17 cellular contexts compared by ENCODE assay signal in genomic region chrX:43666301-43666912, GRCh38.
"Had no signal": no experiment of that assay in that cellular context is flagged by ENCODE, and none has a peak within 500 bp of the region (broad histone marks: within the 10 kb centered on the region; RNA-seq: fewer than 3 reads in every experiment).

No MANE protein-coding gene starts in this region.

- H3K27ac ChIP-seq: coronary artery, heart left ventricle, right atrium auricular region, suprapubic skin had no signal

- H3K27ac Mint-ChIP-seq: activated CD4-positive, alpha-beta memory T cell treated with anti-CD3 and anti-CD28 coated beads, Interleukin-2, amount 10 ng/mL, durations not matched to agents 7 days and 5 days; natural killer cell treated with Interleukin-12 subunit alpha and Interleukin-12 subunit beta and Interleukin-15 and Interleukin-18, amount 100 ng/mL, for 72 hours; stimulated activated memory B cell treated with anti-CD40 and anti-IgM and Interleukin-4, amounts not matched to agents 10 μg/mL and 1 μg/mL and 100 μg/mL, for 72 hours had no signal

- H3K4me1 ChIP-seq: right atrium auricular region, suprapubic skin had no signal

- H3K9me3 Mint-ChIP-seq: activated CD4-positive, alpha-beta memory T cell treated with anti-CD3 and anti-CD28 coated beads, Interleukin-2, amount 10 ng/mL, durations not matched to agents 7 days and 5 days; natural killer cell treated with Interleukin-12 subunit alpha and Interleukin-12 subunit beta and Interleukin-15 and Interleukin-18, amount 100 ng/mL, for 72 hours; stimulated activated memory B cell treated with anti-CD40 and anti-IgM and Interleukin-4, amounts not matched to agents 10 μg/mL and 1 μg/mL and 100 μg/mL, for 72 hours had no signal

- DNase-seq: activated CD4-positive, alpha-beta memory T cell treated with anti-CD3 and anti-CD28 coated beads, Interleukin-2, amount 10 ng/mL, durations not matched to agents 7 days and 5 days; activated CD4-positive, alpha-beta T cell treated with anti-CD3 and anti-CD28 coated beads for 1 hour; activated gamma-delta T cell; central memory CD4-positive, alpha-beta T cell; effector CD8-positive, alpha-beta T cell; heart left ventricle; islet precursor cell; nucleus accumbens; upper lobe of left lung had no signal

- H3K27me3 Mint-ChIP-seq: activated CD4-positive, alpha-beta memory T cell treated with anti-CD3 and anti-CD28 coated beads, Interleukin-2, amount 10 ng/mL, durations not matched to agents 7 days and 5 days; stimulated activated memory B cell treated with anti-CD40 and anti-IgM and Interleukin-4, amounts not matched to agents 10 μg/mL and 1 μg/mL and 100 μg/mL, for 72 hours had no signal

- ATAC-seq: heart left ventricle; natural killer cell treated with Interleukin-12 subunit alpha and Interleukin-12 subunit beta and Interleukin-15 and Interleukin-18, amount 100 ng/mL, for 72 hours; stimulated activated memory B cell treated with anti-CD40 and anti-IgM and Interleukin-4, amounts not matched to agents 10 μg/mL and 1 μg/mL and 100 μg/mL, for 72 hours had no signal

- H3K4me3 ChIP-seq: coronary artery, heart left ventricle, right atrium auricular region, smooth muscle cell, suprapubic skin, upper lobe of left lung had no signal

- FAIRE-seq: frontal cortex, TTC549 had no signal

- H3K9me3 ChIP-seq: heart left ventricle, right atrium auricular region, suprapubic skin, upper lobe of left lung had no signal

- H3K4me2 ChIP-seq: smooth muscle cell had no signal

- H3K36me3 Mint-ChIP-seq: natural killer cell treated with Interleukin-12 subunit alpha and Interleukin-12 subunit beta and Interleukin-15 and Interleukin-18, amount 100 ng/mL, for 72 hours; stimulated activated memory B cell treated with anti-CD40 and anti-IgM and Interleukin-4, amounts not matched to agents 10 μg/mL and 1 μg/mL and 100 μg/mL, for 72 hours had no signal

- H3K4me3 Mint-ChIP-seq: activated CD4-positive, alpha-beta memory T cell treated with anti-CD3 and anti-CD28 coated beads, Interleukin-2, amount 10 ng/mL, durations not matched to agents 7 days and 5 days; natural killer cell treated with Interleukin-12 subunit alpha and Interleukin-12 subunit beta and Interleukin-15 and Interleukin-18, amount 100 ng/mL, for 72 hours; stimulated activated memory B cell treated with anti-CD40 and anti-IgM and Interleukin-4, amounts not matched to agents 10 μg/mL and 1 μg/mL and 100 μg/mL, for 72 hours had no signal
